ENCODE assay signal across 9 cellular contexts in genomic region chr2:42922790-42923631, GRCh38.
DNase-seq lines count a peak whose midpoint lies in the region; TF ChIP-seq lines count a peak whose summit lies in the region.
"Had no signal": no experiment of that assay in that cellular context is flagged by ENCODE, and none has a peak within 500 bp of the region (broad histone marks: within the 10 kb centered on the region; RNA-seq: fewer than 3 reads in every experiment).

No MANE protein-coding gene starts in this region.

- no peaks in the 10 kb centered on the region for H3K9me3 ChIP-seq in SJSA1 (replicated peaks)
- H3K9me3 ChIP-seq in fibroblast of lung (ENCODE audit: control insufficient read depth, insufficient read depth, low read depth, low read length), result no peaks in the 10 kb centered on the region

- H2AFZ ChIP-seq in fibroblast of lung (ENCODE audit: low read length), result no peak overlapping the region

- no peak overlapping the region for H3K9ac ChIP-seq in fibroblast of lung (ENCODE audit: insufficient read depth, low read length)

- H3K27ac ChIP-seq in SJSA1 (peak overlapping the region; percentile 96), fibroblast of lung (ENCODE audit: insufficient read depth, low read length) (peak overlapping the region; percentile 88)

- H3K4me2 ChIP-seq in fibroblast of lung (ENCODE audit: extremely low read depth, insufficient read depth, low read length), result peak overlapping the region; percentile 23

- peaks cover 57% of the 10 kb centered on the region for H3K4me1 ChIP-seq in SJSA1 (replicated peaks)
- peaks cover 46% of the 10 kb centered on the region for H3K4me1 ChIP-seq in fibroblast of lung (ENCODE audit: control insufficient read depth, extremely low read depth, insufficient read depth, low read length)

- H4K20me1 ChIP-seq in fibroblast of lung (ENCODE audit: control insufficient read depth, extremely low read depth, insufficient read depth, low read length), result no peaks in the 10 kb centered on the region

- no peaks in the 10 kb centered on the region for H3K79me2 ChIP-seq in fibroblast of lung (ENCODE audit: control insufficient read depth, insufficient read depth, low read length)

- no peaks in the 10 kb centered on the region for H3K36me3 ChIP-seq in SJSA1
- no peaks in the 10 kb centered on the region for H3K36me3 ChIP-seq in fibroblast of lung (ENCODE audit: control insufficient read depth, insufficient read depth, low read length)

- H3K27me3 ChIP-seq in SJSA1 (replicated peaks), result no peaks in the 10 kb centered on the region
- no peaks in the 10 kb centered on the region for H3K27me3 ChIP-seq in fibroblast of lung (ENCODE audit: control insufficient read depth, insufficient read depth, low read length)

- no peak for TF ChIP-seq CTCF in fibroblast of lung (conservative IDR thresholded peaks at IDR 0.05 in 1 of 2, IDR thresholded peaks at IDR 0.05 in 1 of 2; ENCODE audit: low read depth in 1 of 2, low read length in 2 of 2)

- H3K4me3 ChIP-seq in SJSA1 (no peak overlapping the region), fibroblast of lung (replicated peaks in 1 of 4; ENCODE audit: control extremely low read depth in 1 of 4, insufficient read depth in 1 of 4, low read depth in 3 of 4, low read length in 4 of 4) (no peak overlapping the region)

- DNase-seq in A172 (ENCODE audit: low spot score), result peak; percentile 41
- DNase-seq in SJSA1 (ENCODE audit: low read depth in 1 of 2, low spot score in 2 of 2), result peak; percentile 70 to 75
- DNase-seq in fibroblast of lung (ENCODE audit: low read depth in 2 of 2), result peak; percentile 78 to 94
- DNase-seq in myocyte (ENCODE audit: low read depth), result peak; percentile 89
- DNase-seq in activated CD4-positive, alpha-beta T cell treated with anti-CD3 and anti-CD28 coated beads, Interleukin-2, amount 50 U/mL, for 4 hours, result no peak
- no peak for DNase-seq in stimulated activated naive CD4-positive, alpha-beta T cell treated with Interleukin-2 at 50 U/mL for 16 hours (lab: John Stamatoyannopoulos, UW)
- DNase-seq in DMS153 (lab: John Stamatoyannopoulos, UW), result no peak
- no peak for DNase-seq in midbrain (lab: John Stamatoyannopoulos, UW)
- DNase-seq: erythroblast had no signal

Comparison
In these comparisons a context has a peak if more than half of its experiments do, and no peak if none do; other contexts are left out.
1. DNase-seq: peak in A172 (single experiment), SJSA1 (2 of 2), fibroblast of lung (2 of 2) and myocyte (single experiment); none in activated CD4-positive, alpha-beta T cell treated with anti-CD3 and anti-CD28 coated beads, Interleukin-2, amount 50 U/mL, for 4 hours (0 of 2), stimulated activated naive CD4-positive, alpha-beta T cell treated with Interleukin-2 at 50 U/mL for 16 hours (single experiment), DMS153 (single experiment) and midbrain (single experiment).